1 cellular context compared by ENCODE assay signal in genomic region chr1:78440381-78440793, GRCh38.
A peak's percentile ranks its signal among the peaks of the same experiment; 100 is the strongest.
TF ChIP-seq lines count a peak whose summit lies in the region.

No MANE protein-coding gene starts in this region.

TF ChIP-seq in SK-N-SH treated with all-trans-retinoic acid at 6 μM for 48 hours, 23 proteins besides CTCF, POLR2A, EP300 and RAD21 (continued from another document):
- TF ChIP-seq ISL1 (CRISPR knock-in tag; IDR thresholded peaks at IDR 0.05) (peak; percentile 98), PATZ1 (CRISPR knock-in tag; IDR thresholded peaks at IDR 0.05; ENCODE audit: borderline replicate concordance) (peak; percentile 69; the same call in 1 of the 2 replicates)
- TF ChIP-seq, protein P1, sequence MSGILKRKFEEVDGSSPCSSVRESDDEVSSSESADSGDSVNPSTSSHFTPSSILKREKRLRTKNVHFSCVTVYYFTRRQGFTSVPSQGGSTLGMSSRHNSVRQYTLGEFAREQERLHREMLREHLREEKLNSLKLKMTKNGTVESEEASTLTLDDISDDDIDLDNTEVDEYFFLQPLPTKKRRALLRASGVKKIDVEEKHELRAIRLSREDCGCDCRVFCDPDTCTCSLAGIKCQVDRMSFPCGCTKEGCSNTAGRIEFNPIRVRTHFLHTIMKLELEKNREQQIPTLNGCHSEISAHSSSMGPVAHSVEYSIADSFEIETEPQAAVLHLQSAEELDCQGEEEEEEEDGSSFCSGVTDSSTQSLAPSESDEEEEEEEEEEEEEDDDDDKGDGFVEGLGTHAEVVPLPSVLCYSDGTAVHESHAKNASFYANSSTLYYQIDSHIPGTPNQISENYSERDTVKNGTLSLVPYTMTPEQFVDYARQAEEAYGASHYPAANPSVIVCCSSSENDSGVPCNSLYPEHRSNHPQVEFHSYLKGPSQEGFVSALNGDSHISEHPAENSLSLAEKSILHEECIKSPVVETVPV (CRISPR knock-in tag; IDR thresholded peaks at IDR 0.05), result peak; percentile 67; the same call in 1 of the 2 replicates
TF ChIP-seq in SK-N-SH treated with all-trans-retinoic acid at 6 μM for 48 hours: peak in this region for 6.
